ENCODE assay signal across 15 cellular contexts in genomic region chr2:11710632-11711381, GRCh38. TPM values are rescaled to one million over a fixed set of nuclear protein-coding genes. Genes with fewer than 3 reads are reported as not detected.
A peak's percentile ranks its signal among the peaks of the same experiment; 100 is the strongest.
DNase-seq lines count a peak whose midpoint lies in the region; ATAC-seq and TF ChIP-seq lines count a peak whose summit lies in the region.
"Had no signal": no experiment of that assay in that cellular context is flagged by ENCODE, and none has a peak within 500 bp of the region (broad histone marks: within the 10 kb centered on the region; RNA-seq: fewer than 3 reads in every experiment).

No MANE protein-coding gene starts in this region.

- H3K4me1 Mint-ChIP-seq in progenitor cell of endocrine pancreas (ENCODE audit: low read depth) (no peaks in the 10 kb centered on the region), endodermal cell (peaks cover 13% of the 10 kb centered on the region)
- H3K4me1 Mint-ChIP-seq in activated CD8-positive, alpha-beta T cell treated with anti-CD3 and anti-CD28 coated beads, Interleukin-2, amount 10 ng/mL, durations not matched to agents 7 days and 5 days (ENCODE audit: low read depth), result no peaks in the 10 kb centered on the region
- H3K4me1 Mint-ChIP-seq: central memory CD8-positive, alpha-beta T cell had no signal

- H3K4me3 ChIP-seq in MG63 (no peak overlapping the region), astrocyte of the cerebellum (ENCODE audit: low read depth, low read length) (no peak overlapping the region), stomach smooth muscle (ENCODE audit: low read length in 2 of 2) (no peak overlapping the region), endodermal cell (ENCODE audit: low read length) (no peak overlapping the region)

- CTCF ChIA-PET in activated CD8-positive, alpha-beta T cell treated with anti-CD3 and anti-CD28 coated beads, Interleukin-2, amount 10 ng/mL, durations not matched to agents 7 days and 5 days (lab: Charles Lee), result interaction anchor here (1.1 kb wide), 2 partner anchors 23 to 69 kb away, joined by 3 to 4 read pairs; no protein-coding TSS in a partner anchor

- no peak for TF ChIP-seq CTCF in astrocyte of the cerebellum (IDR thresholded peaks at IDR 0.05; ENCODE audit: low read depth, low read length, missing control alignments)
- no peak for TF ChIP-seq CTCF in progenitor cell of endocrine pancreas (IDR thresholded peaks at IDR 0.05; ENCODE audit: unreplicated experiment)
- no peak for TF ChIP-seq CTCF in endodermal cell (conservative IDR thresholded peaks at IDR 0.05)

- H3K4me3 Mint-ChIP-seq in progenitor cell of endocrine pancreas (ENCODE audit: low read depth) (no peak overlapping the region), endodermal cell (no peak overlapping the region)
- no peak overlapping the region for H3K4me3 Mint-ChIP-seq in activated CD8-positive, alpha-beta T cell treated with anti-CD3 and anti-CD28 coated beads, Interleukin-2, amount 10 ng/mL, durations not matched to agents 7 days and 5 days
- H3K4me3 Mint-ChIP-seq: activated naive CD4-positive, alpha-beta T cell treated with anti-CD3 and anti-CD28 coated beads for 36 hours; central memory CD8-positive, alpha-beta T cell; stimulated activated naive CD8-positive, alpha-beta T cell treated with anti-CD3 and anti-CD28 coated beads, Interleukin-15, Interleukin-2, amounts not matched to agents 100 ng/mL and 50 ng/mL, for 24 hours had no signal

- WGBS in endodermal cell (ENCODE audit: insufficient coverage in 1 of 2, insufficient read length in 1 of 2), 2 experiments, result 93 to 100% methylated on average over 4 of the region's 4 CpGs

- H3K4me1 ChIP-seq in stomach smooth muscle (ENCODE audit: control insufficient read depth, insufficient read depth, low read length) (peaks cover 19% of the 10 kb centered on the region), endodermal cell (ENCODE audit: control insufficient read depth, insufficient read depth, low read length) (no peaks in the 10 kb centered on the region)

- H3K9me3 Mint-ChIP-seq in progenitor cell of endocrine pancreas (ENCODE audit: low read depth) (no peaks in the 10 kb centered on the region), endodermal cell (peaks cover 3% of the 10 kb centered on the region)
- no peaks in the 10 kb centered on the region for H3K9me3 Mint-ChIP-seq in activated CD8-positive, alpha-beta T cell treated with anti-CD3 and anti-CD28 coated beads, Interleukin-2, amount 10 ng/mL, durations not matched to agents 7 days and 5 days (ENCODE audit: insufficient read depth)
- H3K9me3 Mint-ChIP-seq: activated naive CD4-positive, alpha-beta T cell treated with anti-CD3 and anti-CD28 coated beads for 36 hours; central memory CD8-positive, alpha-beta T cell; stimulated activated naive CD8-positive, alpha-beta T cell treated with anti-CD3 and anti-CD28 coated beads, Interleukin-15, Interleukin-2, amounts not matched to agents 100 ng/mL and 50 ng/mL, for 24 hours had no signal

- H3K27ac ChIP-seq in stomach smooth muscle (ENCODE audit: low read length) (peak overlapping the region; percentile 70), endodermal cell (ENCODE audit: low read depth, low read length) (no peak overlapping the region)

- no peaks in the 10 kb centered on the region for H3K36me3 Mint-ChIP-seq in progenitor cell of endocrine pancreas (ENCODE audit: insufficient read depth)
- no peaks in the 10 kb centered on the region for H3K36me3 Mint-ChIP-seq in activated CD8-positive, alpha-beta T cell treated with anti-CD3 and anti-CD28 coated beads, Interleukin-2, amount 10 ng/mL, durations not matched to agents 7 days and 5 days (ENCODE audit: low read depth)
- no peaks in the 10 kb centered on the region for H3K36me3 Mint-ChIP-seq in endodermal cell (ENCODE audit: low read depth)

- H3K27me3 Mint-ChIP-seq in progenitor cell of endocrine pancreas (peaks cover 21% of the 10 kb centered on the region), endodermal cell (ENCODE audit: insufficient read depth) (peaks cover 6% of the 10 kb centered on the region)
- H3K27me3 Mint-ChIP-seq in activated CD8-positive, alpha-beta T cell treated with anti-CD3 and anti-CD28 coated beads, Interleukin-2, amount 10 ng/mL, durations not matched to agents 7 days and 5 days (ENCODE audit: low read depth), result peaks cover 20% of the 10 kb centered on the region
- H3K27me3 Mint-ChIP-seq: stimulated activated naive CD8-positive, alpha-beta T cell treated with anti-CD3 and anti-CD28 coated beads, Interleukin-15, Interleukin-2, amounts not matched to agents 100 ng/mL and 50 ng/mL, for 24 hours had no signal

- H3K36me3 ChIP-seq in MG63, result no peaks in the 10 kb centered on the region
- no peaks in the 10 kb centered on the region for H3K36me3 ChIP-seq in stomach smooth muscle (ENCODE audit: control insufficient read depth in 2 of 2, insufficient read depth in 2 of 2, low read length in 2 of 2)
- no peaks in the 10 kb centered on the region for H3K36me3 ChIP-seq in endodermal cell (ENCODE audit: control insufficient read depth, insufficient read depth, low read length)
- H3K36me3 ChIP-seq: BE2C had no signal

- H3K27ac Mint-ChIP-seq in progenitor cell of endocrine pancreas (no peak overlapping the region), endodermal cell (no peak overlapping the region)
- H3K27ac Mint-ChIP-seq in activated CD8-positive, alpha-beta T cell treated with anti-CD3 and anti-CD28 coated beads, Interleukin-2, amount 10 ng/mL, durations not matched to agents 7 days and 5 days, result no peak overlapping the region
- H3K27ac Mint-ChIP-seq: activated naive CD4-positive, alpha-beta T cell treated with anti-CD3 and anti-CD28 coated beads for 36 hours; stimulated activated naive CD8-positive, alpha-beta T cell treated with anti-CD3 and anti-CD28 coated beads, Interleukin-15, Interleukin-2, amounts not matched to agents 100 ng/mL and 50 ng/mL, for 24 hours had no signal

- no peak overlapping the region for H3K9ac ChIP-seq in stomach smooth muscle (ENCODE audit: low read length in 2 of 2)
- no peak overlapping the region for H3K9ac ChIP-seq in endodermal cell (ENCODE audit: extremely low read depth, low read length, poor library complexity, severe bottlenecking)

- POLR2A ChIA-PET in activated CD8-positive, alpha-beta T cell treated with anti-CD3 and anti-CD28 coated beads, Interleukin-2, amount 10 ng/mL, durations not matched to agents 7 days and 5 days (lab: Charles Lee), result no interaction called here

- DNase-seq in MG63, result peak; percentile 77
- DNase-seq in astrocyte of the cerebellum (ENCODE audit: low read depth), result peak; percentile 65
- DNase-seq in foreskin melanocyte, result peak; percentile 93
- DNase-seq in progenitor cell of endocrine pancreas (ENCODE audit: low spot score, unreplicated experiment), result no peak
- DNase-seq in activated CD8-positive, alpha-beta T cell treated with anti-CD3 and anti-CD28 coated beads, Interleukin-2, amount 10 ng/mL, durations not matched to agents 7 days and 5 days, result no peak
- no peak for DNase-seq in endodermal cell
- no peak for DNase-seq in Right ventricle myocardium superior
- DNase-seq: activated naive CD4-positive, alpha-beta T cell treated with anti-CD3 and anti-CD28 coated beads for 36 hours; BE2C; DMS153; NCI-H1048 had no signal

- intact Hi-C loops in Right ventricle myocardium superior (cut with DNase I), result no loop called here

- in situ Hi-C loops in astrocyte of the cerebellum (cut with HindIII; ENCODE audit: low sequenced_read_pairs), result no loop called here

- H3K9me3 ChIP-seq in MG63 (peaks cover 12% of the 10 kb centered on the region), stomach smooth muscle (ENCODE audit: control insufficient read depth in 2 of 2, low read length in 2 of 2) (no peaks in the 10 kb centered on the region), endodermal cell (ENCODE audit: control insufficient read depth, low read length) (no peaks in the 10 kb centered on the region)
- H3K9me3 ChIP-seq: BE2C had no signal

- H3K27me3 ChIP-seq in MG63, result no peaks in the 10 kb centered on the region
- H3K27me3 ChIP-seq in stomach smooth muscle (ENCODE audit: control insufficient read depth in 1 of 2, insufficient read depth in 2 of 2, low read length in 2 of 2), result no peaks in the 10 kb centered on the region
- H3K27me3 ChIP-seq in endodermal cell (ENCODE audit: control insufficient read depth, insufficient read depth, low read length, poor library complexity, severe bottlenecking), result no peaks in the 10 kb centered on the region
- H3K27me3 ChIP-seq: BE2C had no signal

- ATAC-seq in activated CD8-positive, alpha-beta T cell treated with anti-CD3 and anti-CD28 coated beads, Interleukin-2, amount 10 ng/mL, durations not matched to agents 7 days and 5 days, result no peak
- no peak for ATAC-seq in Right ventricle myocardium superior (ENCODE audit: poor library complexity)

RNA-seq across cellular contexts. Expression of gene LPIN1, which starts 35.6 kb away (rescaled TPM):
- total RNA-seq in MG63 (2014; rRNA removed; shearing (Covaris generic); ENCODE audit: low replicate concordance), result 139 and 207 TPM in 2 replicates
- total RNA-seq in progenitor cell of endocrine pancreas (18.3 and 23.5 TPM in 2 replicates), endodermal cell (10 to 100 TPM; 23.9 to 24.3 TPM), Right ventricle myocardium superior (62.4 TPM)
- total RNA-seq in activated CD8-positive, alpha-beta T cell treated with anti-CD3 and anti-CD28 coated beads, Interleukin-2, amount 10 ng/mL, durations not matched to agents 7 days and 5 days, result 10 to 100 TPM; 46.8 to 54.7 TPM
- 20.8 TPM for polyA plus RNA-seq in endodermal cell (2013, experiment 1 of 2)
- 17.4 TPM for polyA plus RNA-seq in endodermal cell (2013, experiment 2 of 2)

RNA-seq across cellular contexts. Expression of gene NTSR2, which starts 40.8 kb away (rescaled TPM):
- not detected in 2 replicates for total RNA-seq in MG63 (2014; rRNA removed; shearing (Covaris generic); ENCODE audit: low replicate concordance)
- total RNA-seq in progenitor cell of endocrine pancreas, result not detected in 2 replicates
- not detected for total RNA-seq in activated CD8-positive, alpha-beta T cell treated with anti-CD3 and anti-CD28 coated beads, Interleukin-2, amount 10 ng/mL, durations not matched to agents 7 days and 5 days
- total RNA-seq in endodermal cell, result not detected
- polyA plus RNA-seq in endodermal cell (2013, experiment 1 of 2), result not detected
- polyA plus RNA-seq in endodermal cell (2013, experiment 2 of 2), result not detected
- 0.19 TPM for total RNA-seq in Right ventricle myocardium superior
- total RNA-seq: activated naive CD4-positive, alpha-beta T cell treated with anti-CD3 and anti-CD28 coated beads for 36 hours; lung microvascular endothelial cell had no signal

Comparison
In these comparisons a context has a peak if more than half of its experiments do, and no peak if none do; other contexts are left out.
1. DNase-seq: peak in MG63 (single experiment), astrocyte of the cerebellum (single experiment) and foreskin melanocyte (single experiment); none in progenitor cell of endocrine pancreas (single experiment), activated CD8-positive, alpha-beta T cell treated with anti-CD3 and anti-CD28 coated beads, Interleukin-2, amount 10 ng/mL, durations not matched to agents 7 days and 5 days (single experiment), endodermal cell (single experiment) and Right ventricle myocardium superior (single experiment).